In the genomic region with DNA sequence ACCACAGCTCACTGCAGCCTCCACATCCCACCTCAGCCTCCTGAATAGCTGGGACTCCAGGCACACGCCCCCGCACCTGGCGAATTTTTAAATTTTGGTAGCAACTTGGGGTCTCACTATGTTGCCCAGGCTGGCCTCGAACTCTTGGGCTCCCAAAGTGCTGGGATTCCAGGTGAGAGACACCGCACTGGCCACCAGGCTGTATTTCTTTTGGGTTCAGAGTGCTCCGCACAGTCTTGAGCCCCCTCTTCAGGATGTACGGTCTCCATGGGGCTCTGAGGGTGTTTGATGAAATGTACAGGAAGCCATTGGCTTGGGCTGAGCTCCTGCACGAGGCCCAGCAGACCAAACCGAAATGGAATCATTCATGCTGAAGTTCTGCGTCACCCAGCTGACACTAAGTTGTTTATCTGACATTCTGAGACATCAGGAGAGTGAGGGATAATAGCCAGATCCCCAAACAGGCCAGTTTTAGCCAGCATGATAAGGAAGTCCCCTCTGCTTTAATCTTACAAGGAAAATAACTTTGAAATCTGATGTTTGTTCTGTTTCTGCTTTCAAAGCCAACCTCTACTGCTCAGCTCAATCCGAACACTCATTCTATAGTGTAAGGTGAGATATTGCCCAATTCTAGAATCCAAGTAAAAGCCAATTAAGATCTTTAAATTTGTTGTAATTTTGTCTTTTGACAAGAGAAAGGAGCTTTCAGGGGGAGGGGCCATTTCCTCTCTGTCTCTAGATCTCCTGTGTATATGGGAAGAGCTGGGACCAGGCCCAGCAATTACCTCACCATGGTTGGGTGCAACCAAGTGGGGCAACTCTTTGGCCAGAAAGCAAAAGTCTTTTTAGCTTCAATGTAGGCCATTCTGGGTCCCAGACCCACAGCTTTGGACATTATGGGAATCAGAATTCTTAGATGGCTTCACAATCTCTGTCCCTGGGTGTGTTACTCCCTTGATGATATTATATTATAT, we compare ENCODE assay signal across 19 cellular contexts. TPM values are rescaled to one million over a fixed set of nuclear protein-coding genes. Genes with fewer than 3 reads are reported as not detected.
"Had no signal": no experiment of that assay in that cellular context is flagged by ENCODE, and none has a peak within 500 bp of the region (broad histone marks: within the 10 kb centered on the region; RNA-seq: fewer than 3 reads in every experiment).

No MANE protein-coding gene starts in this region.

- H3K4me3 Mint-ChIP-seq: activated naive CD8-positive, alpha-beta T cell treated with anti-CD3 and anti-CD28 coated beads for 36 hours; neural progenitor cell; stimulated activated memory B cell treated with anti-CD40 and anti-IgM and Interleukin-4, amounts not matched to agents 10 μg/mL and 1 μg/mL and 100 μg/mL, for 72 hours had no signal

- H3K36me3 ChIP-seq: brain microvascular endothelial cell, esophagus squamous epithelium, neural progenitor cell, pancreas, tibial artery had no signal

- DNase-seq: activated CD4-positive, alpha-beta T cell treated with anti-CD3 and anti-CD28 coated beads, Interleukin-2, amount 50 U/mL, for 1 hour; activated CD8-positive, alpha-beta memory T cell treated with anti-CD3 and anti-CD28 coated beads for 24 hours; activated naive CD8-positive, alpha-beta T cell treated with anti-CD3 and anti-CD28 coated beads for 36 hours; brain microvascular endothelial cell; cerebellar nuclear complex; effector CD8-positive, alpha-beta T cell; esophagus squamous epithelium; kidney glomerular epithelial cell; midbrain; stimulated activated CD4-positive, alpha-beta T cell treated with anti-CD3 and anti-CD28 coated beads, Interleukin-12 subunit alpha, Interleukin-12 subunit beta, amount 100 ng/mL, for 4 hours; T-helper 2 cell; tibial artery had no signal

- H3K27ac ChIP-seq: brain microvascular endothelial cell, esophagus squamous epithelium, neural progenitor cell, pancreas, tibial artery had no signal

- H3K4me3 ChIP-seq: esophagus squamous epithelium, neural progenitor cell, pancreas, tibial artery had no signal

- H3K27ac Mint-ChIP-seq: activated naive CD8-positive, alpha-beta T cell treated with anti-CD3 and anti-CD28 coated beads for 36 hours; neural progenitor cell; stimulated activated memory B cell treated with anti-CD40 and anti-IgM and Interleukin-4, amounts not matched to agents 10 μg/mL and 1 μg/mL and 100 μg/mL, for 72 hours had no signal

- H3K4me1 Mint-ChIP-seq: activated naive CD8-positive, alpha-beta T cell treated with anti-CD3 and anti-CD28 coated beads for 36 hours; stimulated activated memory B cell treated with anti-CD40 and anti-IgM and Interleukin-4, amounts not matched to agents 10 μg/mL and 1 μg/mL and 100 μg/mL, for 72 hours had no signal

- H3K36me3 Mint-ChIP-seq: activated naive CD8-positive, alpha-beta T cell treated with anti-CD3 and anti-CD28 coated beads for 36 hours; neural progenitor cell; stimulated activated memory B cell treated with anti-CD40 and anti-IgM and Interleukin-4, amounts not matched to agents 10 μg/mL and 1 μg/mL and 100 μg/mL, for 72 hours had no signal

- H3K9me3 ChIP-seq: esophagus squamous epithelium, pancreas, tibial artery had no signal

- ATAC-seq: pancreas; stimulated activated memory B cell treated with anti-CD40 and anti-IgM and Interleukin-4, amounts not matched to agents 10 μg/mL and 1 μg/mL and 100 μg/mL, for 72 hours had no signal

- H3K27me3 Mint-ChIP-seq: activated naive CD8-positive, alpha-beta T cell treated with anti-CD3 and anti-CD28 coated beads for 36 hours had no signal

- H3K9me3 Mint-ChIP-seq: activated naive CD8-positive, alpha-beta T cell treated with anti-CD3 and anti-CD28 coated beads for 36 hours; neural progenitor cell; stimulated activated memory B cell treated with anti-CD40 and anti-IgM and Interleukin-4, amounts not matched to agents 10 μg/mL and 1 μg/mL and 100 μg/mL, for 72 hours had no signal

RNA-seq across cellular contexts. Expression of a gene that starts 23.7 kb away (rescaled TPM):
- total RNA-seq: activated naive CD8-positive, alpha-beta T cell treated with anti-CD3 and anti-CD28 coated beads for 36 hours; endothelial cell of umbilical vein; fibroblast of villous mesenchyme; lower leg skin; myocyte had no signal
- polyA plus RNA-seq: endothelial cell of umbilical vein had no signal

RNA-seq across cellular contexts. Expression of a gene that starts 29.3 kb away (rescaled TPM):
- total RNA-seq: activated naive CD8-positive, alpha-beta T cell treated with anti-CD3 and anti-CD28 coated beads for 36 hours; endothelial cell of umbilical vein; esophagus squamous epithelium; fibroblast of villous mesenchyme; myocyte had no signal
- polyA plus RNA-seq: endothelial cell of umbilical vein had no signal

RNA-seq across cellular contexts. Expression of a gene that starts 40.9 kb away (rescaled TPM):
- total RNA-seq: endothelial cell of umbilical vein, myocyte had no signal
- polyA plus RNA-seq: endothelial cell of umbilical vein had no signal
